In genomic region chr12:52089491-52089890, GRCh38 we compare ENCODE assay signal across 14 cellular contexts. TPM values are rescaled to one million over a fixed set of nuclear protein-coding genes. Genes with fewer than 3 reads are reported as not detected.
A peak's percentile ranks its signal among the peaks of the same experiment; 100 is the strongest.
DNase-seq lines count a peak whose midpoint lies in the region; ATAC-seq and TF ChIP-seq lines count a peak whose summit lies in the region.
"Had no signal": no experiment of that assay in that cellular context is flagged by ENCODE, and none has a peak within 500 bp of the region (broad histone marks: within the 10 kb centered on the region; RNA-seq: fewer than 3 reads in every experiment).

No MANE protein-coding gene starts in this region.

- no peaks in the 10 kb centered on the region for H3K36me3 ChIP-seq in H7 (replicated peaks; ENCODE audit: control insufficient read depth, insufficient read depth, low read length)
- no peaks in the 10 kb centered on the region for H3K36me3 ChIP-seq in osteoblast (ENCODE audit: insufficient read depth, low read length)
- H3K36me3 ChIP-seq: BLaER1 treated with 17β-estradiol and CSF1 and Interleukin-3, amounts not matched to agents 10 nM and 100 nM had no signal

- no peak overlapping the region for H2AFZ ChIP-seq in osteoblast (ENCODE audit: low read length)

- H3K9me3 ChIP-seq in osteoblast (ENCODE audit: low read depth, low read length) = no peaks in the 10 kb centered on the region
- H3K9me3 ChIP-seq: BLaER1 treated with 17β-estradiol and CSF1 and Interleukin-3, amounts not matched to agents 10 nM and 100 nM had no signal

- no peaks in the 10 kb centered on the region for H3K4me1 ChIP-seq in osteoblast (ENCODE audit: insufficient read depth, low read length)

- H3K27ac ChIP-seq in VCaP (peak overlapping the region; percentile 95; the same call in 1 of the 2 replicates), osteoblast (ENCODE audit: low read depth, low read length) (no peak overlapping the region)
- H3K27ac ChIP-seq: BLaER1 treated with 17β-estradiol and CSF1 and Interleukin-3, amounts not matched to agents 10 nM and 100 nM had no signal

- no peak overlapping the region for H3K4me3 ChIP-seq in H7 (ENCODE audit: insufficient read depth, low read depth, low read length)
- H3K4me3 ChIP-seq in osteoblast (ENCODE audit: insufficient read depth, low read length) = no peak overlapping the region
- H3K4me3 ChIP-seq: BLaER1 treated with 17β-estradiol and CSF1 and Interleukin-3, amounts not matched to agents 10 nM and 100 nM had no signal

- CTCF ChIA-PET in activated CD8-positive, alpha-beta memory T cell treated with anti-CD3 and anti-CD28 coated beads, Interleukin-2, amount 10 ng/mL, durations not matched to agents 7 days and 5 days (lab: Charles Lee) = interaction anchor here (1.0 to 15.9 kb wide), 2 partner anchors 31 to 64 kb away, joined by 3 to 410 read pairs; no protein-coding TSS in a partner anchor

- no peaks in the 10 kb centered on the region for H3K79me2 ChIP-seq in osteoblast (ENCODE audit: insufficient read depth, low read length)

- H3K27me3 ChIP-seq in H7 (ENCODE audit: control insufficient read depth, insufficient read depth, low read length) (no peaks in the 10 kb centered on the region; the same call in 1 of the 2 replicates), osteoblast (ENCODE audit: insufficient read depth, low read length) (peaks cover 38% of the 10 kb centered on the region)

- no peak overlapping the region for H3K27ac Mint-ChIP-seq in activated CD8-positive, alpha-beta memory T cell treated with anti-CD3 and anti-CD28 coated beads, Interleukin-2, amount 10 ng/mL, durations not matched to agents 7 days and 5 days
- H3K27ac Mint-ChIP-seq: CD4-positive, CD25-positive, alpha-beta regulatory T cell had no signal

- no peak for ATAC-seq in activated CD8-positive, alpha-beta memory T cell treated with anti-CD3 and anti-CD28 coated beads, Interleukin-2, amount 10 ng/mL, durations not matched to agents 7 days and 5 days
- ATAC-seq in activated T-cell treated with anti-CD3 and anti-CD28 coated beads, Interleukin-2, amount 50 U/mL, for 4 hours = no peak

- no peak for TF ChIP-seq CTCF in VCaP (conservative IDR thresholded peaks at IDR 0.05)
- TF ChIP-seq CTCF in osteoblast (IDR thresholded peaks at IDR 0.05; ENCODE audit: extremely low read depth, low read depth, low read length) = no peak

- no peak overlapping the region for H3K4me3 Mint-ChIP-seq in activated CD8-positive, alpha-beta memory T cell treated with anti-CD3 and anti-CD28 coated beads, Interleukin-2, amount 10 ng/mL, durations not matched to agents 7 days and 5 days
- no peak overlapping the region for H3K4me3 Mint-ChIP-seq in activated T-cell treated with anti-CD3 and anti-CD28 coated beads, Interleukin-2, amount 50 U/mL, for 4 hours

- no peaks in the 10 kb centered on the region for H3K4me1 Mint-ChIP-seq in activated CD8-positive, alpha-beta memory T cell treated with anti-CD3 and anti-CD28 coated beads, Interleukin-2, amount 10 ng/mL, durations not matched to agents 7 days and 5 days
- H3K4me1 Mint-ChIP-seq in activated T-cell treated with anti-CD3 and anti-CD28 coated beads, Interleukin-2, amount 50 U/mL, for 4 hours (ENCODE audit: low read depth) = no peaks in the 10 kb centered on the region
- H3K4me1 Mint-ChIP-seq: CD4-positive, CD25-positive, alpha-beta regulatory T cell had no signal

- H3K27me3 Mint-ChIP-seq in activated CD8-positive, alpha-beta memory T cell treated with anti-CD3 and anti-CD28 coated beads, Interleukin-2, amount 10 ng/mL, durations not matched to agents 7 days and 5 days = peaks cover 65% of the 10 kb centered on the region
- peaks cover 47% of the 10 kb centered on the region for H3K27me3 Mint-ChIP-seq in activated T-cell treated with anti-CD3 and anti-CD28 coated beads, Interleukin-2, amount 50 U/mL, for 4 hours (ENCODE audit: low read depth)

- no peaks in the 10 kb centered on the region for H3K36me3 Mint-ChIP-seq in activated CD8-positive, alpha-beta memory T cell treated with anti-CD3 and anti-CD28 coated beads, Interleukin-2, amount 10 ng/mL, durations not matched to agents 7 days and 5 days
- no peaks in the 10 kb centered on the region for H3K36me3 Mint-ChIP-seq in activated T-cell treated with anti-CD3 and anti-CD28 coated beads, Interleukin-2, amount 50 U/mL, for 4 hours (ENCODE audit: insufficient read depth)
- H3K36me3 Mint-ChIP-seq: CD4-positive, CD25-positive, alpha-beta regulatory T cell had no signal

- H3K4me2 ChIP-seq in osteoblast (ENCODE audit: insufficient read depth, low read length) = no peak overlapping the region

- no peaks in the 10 kb centered on the region for H3K9me3 Mint-ChIP-seq in activated CD8-positive, alpha-beta memory T cell treated with anti-CD3 and anti-CD28 coated beads, Interleukin-2, amount 10 ng/mL, durations not matched to agents 7 days and 5 days (ENCODE audit: low read depth)
- no peaks in the 10 kb centered on the region for H3K9me3 Mint-ChIP-seq in activated T-cell treated with anti-CD3 and anti-CD28 coated beads, Interleukin-2, amount 50 U/mL, for 4 hours

- DNase-seq in activated CD8-positive, alpha-beta memory T cell treated with anti-CD3 and anti-CD28 coated beads for 24 hours = peak; percentile 26
- DNase-seq in activated CD8-positive, alpha-beta memory T cell treated with anti-CD3 and anti-CD28 coated beads, Interleukin-2, amount 10 ng/mL, durations not matched to agents 7 days and 5 days = no peak
- DNase-seq in H7 (peak; percentile 21), osteoblast (ENCODE audit: insufficient read length, low spot score, missing footprints) (peak; percentile 74), NCI-H526 (lab: John Stamatoyannopoulos, UW) (no peak)
- no peak for DNase-seq in activated T-cell treated with anti-CD3 and anti-CD28 coated beads, Interleukin-2, amount 50 U/mL, for 4 hours
- DNase-seq: 8988T; AML-193; CD4-positive, CD25-positive, alpha-beta regulatory T cell; DMS 273 treated with DMSO at 0.1 percent for 48 hours had no signal

- no peaks in the 10 kb centered on the region for H4K20me1 ChIP-seq in osteoblast (ENCODE audit: insufficient read depth, low read length)
- H4K20me1 ChIP-seq: BLaER1 treated with 17β-estradiol and CSF1 and Interleukin-3, amounts not matched to agents 10 nM and 100 nM had no signal

RNA-seq across cellular contexts. Expression of gene SMIM41, which starts 10.0 kb away (rescaled TPM):
- total RNA-seq in activated CD8-positive, alpha-beta memory T cell treated with anti-CD3 and anti-CD28 coated beads, Interleukin-2, amount 10 ng/mL, durations not matched to agents 7 days and 5 days = not detected
- not detected in 2 replicates for total RNA-seq in H7 (2014; rRNA removed; shearing (Covaris generic))
- under 0.01 TPM in 1 of 2 replicates, not detected in the other for total RNA-seq in osteoblast
- total RNA-seq in activated T-cell treated with anti-CD3 and anti-CD28 coated beads, Interleukin-2, amount 50 U/mL, for 4 hours = not detected
- total RNA-seq: Daoy, H4 had no signal

RNA-seq across cellular contexts. Expression of gene ATG101, which starts 19.7 kb away (rescaled TPM):
- 10 to 100 TPM; 33.3 to 42.2 TPM for total RNA-seq in activated CD8-positive, alpha-beta memory T cell treated with anti-CD3 and anti-CD28 coated beads, Interleukin-2, amount 10 ng/mL, durations not matched to agents 7 days and 5 days
- total RNA-seq in H7 (2014; rRNA removed; shearing (Covaris generic)) = 67.3 and 75.7 TPM in 2 replicates
- total RNA-seq in osteoblast = 49.5 and 64.4 TPM in 2 replicates
- total RNA-seq in activated T-cell treated with anti-CD3 and anti-CD28 coated beads, Interleukin-2, amount 50 U/mL, for 4 hours = 10 to 100 TPM; 59.6 to 69.7 (median 62.0) TPM

RNA-seq across cellular contexts. Expression of gene NR4A1, which starts 38.2 kb away (rescaled TPM):
- 10 to 100 TPM in 1 of 2 experiments, 1 to 10 TPM in 1; 8.4 to 41.8 TPM for total RNA-seq in activated CD8-positive, alpha-beta memory T cell treated with anti-CD3 and anti-CD28 coated beads, Interleukin-2, amount 10 ng/mL, durations not matched to agents 7 days and 5 days
- total RNA-seq in H7 (2014; rRNA removed; shearing (Covaris generic)) = 11.8 and 29.6 TPM in 2 replicates
- 3.3 and 3.5 TPM in 2 replicates for total RNA-seq in osteoblast
- total RNA-seq in activated T-cell treated with anti-CD3 and anti-CD28 coated beads, Interleukin-2, amount 50 U/mL, for 4 hours = 10 to 100 TPM; 26.0 to 34.5 (median 31.3) TPM

Comparison
In these comparisons a context has a peak if more than half of its experiments do, and no peak if none do; other contexts are left out.
1. DNase-seq: peak in activated CD8-positive, alpha-beta memory T cell treated with anti-CD3 and anti-CD28 coated beads for 24 hours (single experiment), H7 (single experiment) and osteoblast (single experiment); none in activated CD8-positive, alpha-beta memory T cell treated with anti-CD3 and anti-CD28 coated beads, Interleukin-2, amount 10 ng/mL, durations not matched to agents 7 days and 5 days (single experiment), NCI-H526 (0 of 2) and activated T-cell treated with anti-CD3 and anti-CD28 coated beads, Interleukin-2, amount 50 U/mL, for 4 hours (single experiment).